ENCODE assay signal across 19 cellular contexts in the genomic region with DNA sequence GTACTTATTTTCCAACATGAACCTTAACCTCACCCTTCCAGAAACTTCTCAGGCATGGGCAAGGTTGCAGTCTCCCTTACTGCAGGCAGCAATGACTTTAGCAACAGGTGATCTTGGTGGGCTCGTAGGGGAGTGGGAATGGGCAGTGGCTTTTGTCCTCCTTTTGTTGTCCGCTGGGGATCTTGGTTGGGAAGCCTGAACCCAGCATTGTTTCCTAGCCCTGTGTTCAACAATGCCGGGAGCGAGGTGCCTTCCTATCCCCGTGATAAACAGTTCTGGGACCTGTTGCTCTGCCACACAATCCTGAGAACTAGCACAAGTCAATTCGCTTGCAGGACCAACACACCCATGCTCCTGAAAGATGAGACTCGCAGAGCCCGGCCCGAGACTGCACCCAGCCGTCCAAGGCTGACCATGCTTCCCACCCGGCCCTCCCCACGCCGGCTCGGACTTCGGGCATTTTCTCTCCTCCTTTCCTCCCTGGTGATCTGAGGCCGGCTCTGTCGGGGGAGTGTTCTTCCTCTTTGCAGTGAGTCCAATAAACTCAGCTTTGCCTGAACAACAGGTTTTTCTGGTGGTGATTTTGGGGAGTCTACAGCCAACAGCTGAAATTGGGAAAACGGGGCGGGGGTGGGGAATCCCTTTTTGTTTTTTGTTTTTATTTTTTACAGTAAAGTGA. TPM values are rescaled to one million over a fixed set of nuclear protein-coding genes. Genes with fewer than 3 reads are reported as not detected.
DNase-seq lines count a peak whose midpoint lies in the region; ATAC-seq and TF ChIP-seq lines count a peak whose summit lies in the region.
"Had no signal": no experiment of that assay in that cellular context is flagged by ENCODE, and none has a peak within 500 bp of the region (broad histone marks: within the 10 kb centered on the region; RNA-seq: fewer than 3 reads in every experiment).

No MANE protein-coding gene starts in this region.

- intact Hi-C loops in left colon (cut with DNase I, micrococcal nuclease): no loop called here

- DNase-seq in HT-29 (ENCODE audit: low spot score) (peak; percentile 32), left colon (no peak), HCEC 1CT (no peak), MG63 (no peak)
- DNase-seq in activated CD4-positive, alpha-beta T cell treated with anti-CD3 and anti-CD28 coated beads for 48 hours: no peak
- DNase-seq: activated CD4-positive, alpha-beta T cell treated with anti-CD3 and anti-CD28 coated beads, Interleukin-2, amount 10 ng/mL, durations not matched to agents 7 days and 5 days; activated CD8-positive, alpha-beta memory T cell treated with anti-CD3 and anti-CD28 coated beads, Interleukin-2, amount 50 U/mL, for 48 hours; activated naive CD4-positive, alpha-beta T cell treated with anti-CD3 and anti-CD28 coated beads for 36 hours; cortex of kidney; heart right ventricle; mesenchymal stem cell; NCI-H2081; right cardiac atrium; stimulated activated CD4-positive, alpha-beta T cell treated with anti-CD3 and anti-CD28 coated beads, Interleukin-1b, Interleukin-23, amount 100 ng/mL, for 48 hours had no signal

- H3K36me3 ChIP-seq in skeletal muscle satellite cell (ENCODE audit: insufficient read depth, low read length) (no peaks in the 10 kb centered on the region), MG63 (no peaks in the 10 kb centered on the region)
- H3K36me3 ChIP-seq: esophagus muscularis mucosa, heart right ventricle, SJSA1 had no signal

- peaks cover 15% of the 10 kb centered on the region for H3K4me1 ChIP-seq in skeletal muscle satellite cell (ENCODE audit: control insufficient read depth, insufficient read depth, low read length)
- H3K4me1 ChIP-seq: SJSA1 had no signal

- no peak for TF ChIP-seq CTCF in VCaP (conservative IDR thresholded peaks at IDR 0.05)

- ATAC-seq in left colon (peak; percentile 66), HG03196 (IDR thresholded peaks at IDR 0.05; ENCODE audit: unreplicated experiment) (no peak)

- no peak overlapping the region for H3K4me3 ChIP-seq in skeletal muscle satellite cell (ENCODE audit: low read length)
- no peak overlapping the region for H3K4me3 ChIP-seq in MG63
- H3K4me3 ChIP-seq: esophagus muscularis mucosa, SJSA1 had no signal

- H3K27me3 ChIP-seq in skeletal muscle satellite cell (ENCODE audit: control insufficient read depth, insufficient read depth, low read length) (no peaks in the 10 kb centered on the region), MG63 (no peaks in the 10 kb centered on the region)
- H3K27me3 ChIP-seq: SJSA1 had no signal

- H3K9ac ChIP-seq in skeletal muscle satellite cell (ENCODE audit: low read depth, low read length): no peak overlapping the region

- H3K27ac ChIP-seq in VCaP: peak overlapping the region; percentile 54
- H3K27ac ChIP-seq: esophagus muscularis mucosa, heart right ventricle, SJSA1 had no signal

- H3K9me3 ChIP-seq in skeletal muscle satellite cell (replicated peaks; ENCODE audit: low read length): no peaks in the 10 kb centered on the region
- H3K9me3 ChIP-seq in MG63: no peaks in the 10 kb centered on the region
- H3K9me3 ChIP-seq: esophagus muscularis mucosa, heart right ventricle, SJSA1 had no signal

- peak overlapping the region; percentile 52 for H3K4me2 ChIP-seq in skeletal muscle satellite cell (ENCODE audit: low read length)

RNA-seq across cellular contexts. Expression of a gene that starts 20.2 kb away (rescaled TPM):
- 536 and 557 TPM in 2 replicates for total RNA-seq in HT-29 (2014; rRNA removed; shearing (Covaris generic))
- total RNA-seq in left colon: 100 to 1,000 TPM in 1 of 2 donors, 10 to 100 TPM in 1; 76.1 to 103 TPM
- 60.3 and 68.2 TPM in 2 replicates for total RNA-seq in skeletal muscle satellite cell (2012; rRNA removed)
- 208 and 270 TPM in 2 replicates for total RNA-seq in MG63 (2014; rRNA removed; shearing (Covaris generic); ENCODE audit: low replicate concordance)

RNA-seq across cellular contexts. Expression of a gene that starts 26.9 kb away (rescaled TPM):
- total RNA-seq in HT-29 (2014; rRNA removed; shearing (Covaris generic)): 21.4 and 23.4 TPM in 2 replicates
- 1 to 10 TPM; 8.4 to 9.9 TPM for total RNA-seq in left colon
- 6.8 and 7.6 TPM in 2 replicates for total RNA-seq in skeletal muscle satellite cell (2012; rRNA removed)
- total RNA-seq in MG63 (2014; rRNA removed; shearing (Covaris generic); ENCODE audit: low replicate concordance): 1.0 and 4.6 TPM in 2 replicates

RNA-seq across cellular contexts. Expression of a gene that starts 27.9 kb away (rescaled TPM):
- 106 and 124 TPM in 2 replicates for total RNA-seq in HT-29 (2014; rRNA removed; shearing (Covaris generic))
- 10 to 100 TPM; 31.9 to 47.9 TPM for total RNA-seq in left colon
- 22.6 and 24.5 TPM in 2 replicates for total RNA-seq in skeletal muscle satellite cell (2012; rRNA removed)
- total RNA-seq in MG63 (2014; rRNA removed; shearing (Covaris generic); ENCODE audit: low replicate concordance): 7.8 and 12.8 TPM in 2 replicates

RNA-seq across cellular contexts. Expression of a gene that starts 55.1 kb away (rescaled TPM):
- 0.08 and 0.91 TPM in 2 replicates for total RNA-seq in HT-29 (2014; rRNA removed; shearing (Covaris generic))
- 1 to 10 TPM; 3.8 to 8.6 TPM for total RNA-seq in left colon
- total RNA-seq in skeletal muscle satellite cell (2012; rRNA removed): 2.4 and 11.2 TPM in 2 replicates
- not detected in 2 replicates for total RNA-seq in MG63 (2014; rRNA removed; shearing (Covaris generic); ENCODE audit: low replicate concordance)
